In the genomic region with DNA sequence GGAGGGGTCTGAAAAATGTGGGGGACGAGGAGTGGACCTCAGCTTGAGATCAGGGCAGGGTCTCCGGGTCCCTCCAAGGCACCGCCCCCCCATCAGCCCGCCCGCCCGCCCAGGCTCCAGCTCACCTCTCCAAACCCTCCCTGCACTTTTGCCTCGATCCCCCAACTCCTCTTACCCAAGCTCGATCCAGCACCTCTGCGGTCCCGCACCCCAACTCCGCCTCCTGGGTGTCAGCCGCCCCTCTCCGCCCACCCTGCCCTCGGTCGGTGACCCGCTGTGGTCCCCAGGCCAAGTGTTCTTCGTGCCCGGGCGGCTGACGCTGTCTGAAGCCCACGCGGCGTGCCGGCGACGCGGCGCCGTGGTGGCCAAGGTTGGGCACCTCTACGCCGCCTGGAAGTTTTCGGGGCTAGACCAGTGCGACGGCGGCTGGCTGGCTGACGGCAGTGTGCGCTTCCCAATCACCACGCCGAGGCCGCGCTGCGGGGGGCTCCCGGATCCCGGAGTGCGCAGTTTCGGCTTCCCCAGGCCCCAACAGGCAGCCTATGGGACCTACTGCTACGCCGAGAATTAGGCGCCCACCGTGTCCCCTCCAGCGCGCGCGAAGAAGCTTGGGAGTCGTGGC, we compare ENCODE assay signal across 11 cellular contexts. TPM values are rescaled to one million over a fixed set of nuclear protein-coding genes. Genes with fewer than 3 reads are reported as not detected.
A peak's percentile ranks its signal among the peaks of the same experiment; 100 is the strongest.
DNase-seq lines count a peak whose midpoint lies in the region; ATAC-seq and TF ChIP-seq lines count a peak whose summit lies in the region.
"Had no signal": no experiment of that assay in that cellular context is flagged by ENCODE, and none has a peak within 500 bp of the region (broad histone marks: within the 10 kb centered on the region; RNA-seq: fewer than 3 reads in every experiment).

No MANE protein-coding gene starts in this region.

- H3K27ac ChIP-seq in breast epithelium (no peak overlapping the region), left lung (no peak overlapping the region), tibial artery (peak overlapping the region; percentile 72 to 74)

- H3K9me3 ChIP-seq in breast epithelium (no peaks in the 10 kb centered on the region), left lung (no peaks in the 10 kb centered on the region), tibial artery (no peaks in the 10 kb centered on the region)

- no peaks in the 10 kb centered on the region for H3K36me3 ChIP-seq in breast epithelium
- no peaks in the 10 kb centered on the region for H3K36me3 ChIP-seq in left lung
- H3K36me3 ChIP-seq in tibial artery: no peaks in the 10 kb centered on the region

- DNase-seq in activated effector memory CD4-positive, alpha-beta T cell treated with anti-CD3 and anti-CD28 coated beads, Interleukin-2, amount 50 U/mL, for 16 hours: peak; percentile 61
- no peak for DNase-seq in activated effector memory CD4-positive, alpha-beta T cell treated with Interleukin-2 at 50 U/mL for 16 hours
- DNase-seq in breast epithelium (ENCODE audit: low spot score in 2 of 2) (peak in 1 of 2 donors; percentile 38), left lung (peak in 1 of 2 donors; percentile 76), tibial artery (no peak), NCI-H1105 (lab: John Stamatoyannopoulos, UW) (no peak), G401 (ENCODE audit: low spot score) (no peak)
- DNase-seq in activated CD4-positive, alpha-beta T cell treated with anti-CD3 and anti-CD28 coated beads for 1 hour: no peak
- DNase-seq: DMS153, NCI-H2029 had no signal

- TF ChIP-seq POLR2A in breast epithelium (IDR thresholded peaks at IDR 0.05): no peak

- in situ Hi-C loops in G401 (cut with HindIII; ENCODE audit: low sequenced_read_pairs): no loop called here

- peaks cover 11 to 16% of the 10 kb centered on the region in 2 donors for H3K4me1 ChIP-seq in breast epithelium
- H3K4me1 ChIP-seq in left lung: peaks cover 17 to 24% of the 10 kb centered on the region in 2 donors
- H3K4me1 ChIP-seq in tibial artery: peaks cover 0 to 29% (median 21%) of the 10 kb centered on the region in 4 donors

- TF ChIP-seq CTCF in breast epithelium (IDR thresholded peaks at IDR 0.05): no peak
- no peak for TF ChIP-seq CTCF in left lung (IDR thresholded peaks at IDR 0.05)
- TF ChIP-seq CTCF in tibial artery (IDR thresholded peaks at IDR 0.05): no peak

- peak; percentile 10 for ATAC-seq in left lung

- peaks cover 15 to 46% of the 10 kb centered on the region in 2 donors for H3K27me3 ChIP-seq in breast epithelium
- H3K27me3 ChIP-seq in left lung: peaks cover 42 to 100% of the 10 kb centered on the region in 2 donors
- peaks cover 0 to 51% of the 10 kb centered on the region in 2 donors for H3K27me3 ChIP-seq in tibial artery

- intact Hi-C loops in breast epithelium (cut with DNase I; ENCODE audit: low total_unique reads): no loop called here
- intact Hi-C loops in left lung (cut with DNase I): no loop called here
- intact Hi-C loops in tibial artery (cut with DNase I; ENCODE audit: low total_unique reads): loop anchor here (5.0 kb wide), 2 partner anchors 47 to 178 kb away; no protein-coding TSS in a partner anchor

- H3K4me3 ChIP-seq in breast epithelium (peak overlapping the region; percentile 33 to 71 (median 45)), left lung (peak overlapping the region in 1 of 2 donors; percentile 26), tibial artery (peak overlapping the region; percentile 45 to 48)

RNA-seq across cellular contexts. Expression of gene HAPLN2, which starts 5.7 kb away (rescaled TPM):
- total RNA-seq in breast epithelium: not detected
- under 1 TPM in 1 of 2 donors, not detected in 1; 0.18 TPM for total RNA-seq in left lung
- 0.25 and 0.44 TPM in 2 replicates for total RNA-seq in G401 (2014; rRNA removed; shearing (Covaris generic))
- total RNA-seq: H4 had no signal

RNA-seq across cellular contexts. Expression of gene BCAN, which starts 17.0 kb away (rescaled TPM):
- total RNA-seq in breast epithelium: under 1 TPM in 1 of 3 donors, not detected in 2; 0.44 TPM
- total RNA-seq in left lung: under 1 TPM; 0.34 to 0.35 TPM
- total RNA-seq in G401 (2014; rRNA removed; shearing (Covaris generic)): 23.9 and 30.9 TPM in 2 replicates

RNA-seq across cellular contexts. Expression of gene GPATCH4, which starts 23.6 kb away (rescaled TPM):
- total RNA-seq in breast epithelium (10 to 100 TPM; 20.2 to 31.1 (median 23.7) TPM), left lung (10 to 100 TPM; 16.1 to 29.1 TPM)
- total RNA-seq in G401 (2014; rRNA removed; shearing (Covaris generic)): 13.7 and 25.4 TPM in 2 replicates

RNA-seq across cellular contexts. Expression of gene NAXE, which starts 33.3 kb away (rescaled TPM):
- 10 to 100 TPM; 70.4 to 90.5 (median 75.5) TPM for total RNA-seq in breast epithelium
- total RNA-seq in left lung: 10 to 100 TPM; 77.6 to 81.6 TPM
- total RNA-seq in G401 (2014; rRNA removed; shearing (Covaris generic)): 103 and 112 TPM in 2 replicates

RNA-seq across cellular contexts. Expression of gene TTC24, which starts 45.4 kb away (rescaled TPM):
- not detected for total RNA-seq in breast epithelium
- total RNA-seq in left lung: not detected
- not detected in 2 replicates for total RNA-seq in G401 (2014; rRNA removed; shearing (Covaris generic))
- total RNA-seq: H4 had no signal

Comparison
In these comparisons a context has a peak if more than half of its experiments do, and no peak if none do; other contexts are left out.
1. H3K27ac ChIP-seq: peak in tibial artery (2 of 2); none in breast epithelium (0 of 2) and left lung (0 of 2).
2. RNA of gene BCAN, which starts 17.0 kb away (total RNA-seq): 23.9 to 30.9 TPM in G401; 0.34 to 0.35 TPM in left lung and 0.44 TPM in breast epithelium; every median in the first group is over 10 times any median in the second.